In genomic region chr9:128771094-128771721, GRCh38 we compare ENCODE assay signal across 1 cellular context.
TF ChIP-seq lines count a peak whose summit lies in the region.

No MANE protein-coding gene starts in this region.

TF ChIP-seq in K562, 482 proteins besides CTCF, POLR2A, EP300 and RAD21 (continued from another document):
- TF ChIP-seq ARID4B (CRISPR knock-in tag; IDR thresholded peaks at IDR 0.05) (peak; percentile 11), EZH2 (IDR thresholded peaks at IDR 0.05; ENCODE audit: borderline replicate concordance, low read depth, low read length) (no peak), NR1H2 (CRISPR knock-in tag; IDR thresholded peaks at IDR 0.05) (0 out of 2 replicates have a peak, but pooled peaks have one; percentile 4), ESRRB (CRISPR knock-in tag; IDR thresholded peaks at IDR 0.05; ENCODE audit: borderline replicate concordance) (no peak), CLOCK (CRISPR knock-in tag; IDR thresholded peaks at IDR 0.05; ENCODE audit: borderline replicate concordance) (no peak), ZNF766 (CRISPR knock-in tag; conservative IDR thresholded peaks at IDR 0.05) (no peak), NCOA2 (IDR thresholded peaks at IDR 0.05; ENCODE audit: partially characterized antibody in 2 of 2) (no peak)
TF ChIP-seq in K562: peak in this region for 11.
